Comparison of ENCODE assay signal across 15 cellular contexts in the genomic region with DNA sequence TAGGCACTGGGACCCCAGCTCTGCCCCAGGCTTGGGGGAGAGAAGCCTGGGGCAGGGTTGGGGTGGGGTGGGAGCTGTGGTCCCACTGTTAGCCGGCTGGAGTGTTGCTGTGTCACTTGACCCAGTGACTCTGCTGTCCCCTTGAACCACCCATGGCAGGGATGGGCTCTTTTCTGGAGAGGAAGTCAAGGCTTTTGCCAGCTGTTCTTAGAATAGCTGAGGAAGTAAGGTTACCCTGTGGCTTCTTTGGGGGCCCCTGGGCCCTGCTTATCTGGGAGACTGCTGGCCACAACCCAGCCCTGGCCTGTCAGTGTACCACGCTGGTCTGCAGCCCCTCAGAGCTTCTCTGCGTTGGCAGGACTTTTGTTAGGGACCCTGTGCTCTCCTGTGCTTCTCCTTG. TPM values are rescaled to one million over a fixed set of nuclear protein-coding genes. Genes with fewer than 3 reads are reported as not detected.
DNase-seq lines count a peak whose midpoint lies in the region; TF ChIP-seq lines count a peak whose summit lies in the region.
"Had no signal": no experiment of that assay in that cellular context is flagged by ENCODE, and none has a peak within 500 bp of the region (broad histone marks: within the 10 kb centered on the region; RNA-seq: fewer than 3 reads in every experiment).

No MANE protein-coding gene starts in this region.

- H3K27me3 ChIP-seq in transverse colon = no peaks in the 10 kb centered on the region

- POLR2A ChIA-PET in GM10248 (lab: Yijun Ruan, JAX) = no interaction called here

- H3K4me1 ChIP-seq in transverse colon = peaks cover 0 to 17% (median 0%) of the 10 kb centered on the region in 4 donors

- intact Hi-C loops in transverse colon (cut with DNase I; ENCODE audit: low total_unique reads) = no loop called here

- peaks cover 0 to 27% (median 13%) of the 10 kb centered on the region in 4 donors for H3K36me3 ChIP-seq in transverse colon

- no peak for TF ChIP-seq CTCF in NB4 (IDR thresholded peaks at IDR 0.05; ENCODE audit: low read depth, low read length)
- no peak for TF ChIP-seq CTCF in transverse colon (IDR thresholded peaks at IDR 0.05)
- no peak for TF ChIP-seq CTCF in GM10248 (IDR thresholded peaks at IDR 0.05; ENCODE audit: control extremely low read depth, extremely low read depth, low read depth, missing control alignments)

- peak overlapping the region; percentile 55 for H3K27ac ChIP-seq in caudate nucleus (ENCODE audit: low read depth, low read length)
- H3K27ac ChIP-seq in transverse colon = peak overlapping the region in 2 of 4 donors; percentile 10 to 46
- H3K27ac ChIP-seq: C4-2B had no signal

- DNase-seq in CD1c-positive myeloid dendritic cell (ENCODE audit: extremely low spot score) (peak; percentile 91), NB4 (ENCODE audit: low read depth) (peak; percentile 70), caudate nucleus (lab: John Stamatoyannopoulos, UW) (peak in 2 of 61 donors; percentile 9 to 27), medulla oblongata (ENCODE audit: extremely low spot score) (peak; percentile 68), transverse colon (no peak), DMS53 (lab: John Stamatoyannopoulos, UW) (no peak), GM10248 (ENCODE audit: extremely low spot score) (no peak)
- DNase-seq in stimulated activated CD4-positive, alpha-beta T cell treated with anti-CD3 and anti-CD28 coated beads, Interleukin-1b, Interleukin-23, amount 100 ng/mL, for 48 hours = no peak
- DNase-seq: activated T-cell treated with anti-CD3 and anti-CD28 coated beads, Interleukin-2, amount 50 U/mL, for 1 hour; effector CD4-positive, alpha-beta T cell; foreskin melanocyte; NCI-H1105 treated with DMSO at 0.1 percent for 48 hours; NCI-H510A treated with DMSO at 0.1 percent for 48 hours; retina had no signal

- in situ Hi-C loops in transverse colon (cut with MboI; ENCODE audit: low pct_ligation_motif_present in 1 of 4, low pct_unique_long_range_greater_than_20kb in 1 of 4, low sequenced_read_pairs in 3 of 4) = no loop called here

- CTCF ChIA-PET in GM10248 (lab: Yijun Ruan, JAX) = interaction anchor here (1.2 to 1.5 kb wide), 2 partner anchors 8 to 22 kb away, joined by 3 read pairs; partner anchors contain the start of gene MCOLN1

- H3K4me3 ChIP-seq in NB4 (ENCODE audit: low read depth, low read length) (no peak overlapping the region), transverse colon (no peak overlapping the region)

- WGBS in transverse colon (ENCODE audit: low coverage in 1 of 2), 2 donors = 72 to 83% methylated on average over 2 to 3 of the region's 3 CpGs

- TF ChIP-seq POLR2A in NB4 (IDR thresholded peaks at IDR 0.05; ENCODE audit: extremely low read depth, insufficient read length) (no peak), transverse colon (IDR thresholded peaks at IDR 0.05) (no peak)

- H3K9me3 ChIP-seq in transverse colon = no peaks in the 10 kb centered on the region

- no peak for TF ChIP-seq EP300 in transverse colon (IDR thresholded peaks at IDR 0.05; ENCODE audit: low read depth)

RNA-seq across cellular contexts. Expression of gene PNPLA6, which starts 9.1 kb away (rescaled TPM):
- 100 to 1,000 TPM; 115 to 435 (median 147) TPM for total RNA-seq in transverse colon

RNA-seq across cellular contexts. Expression of gene MCOLN1, which starts 22.2 kb away (rescaled TPM):
- 10 to 100 TPM; 14.7 to 93.1 (median 23.9) TPM for total RNA-seq in transverse colon

RNA-seq across cellular contexts. Expression of gene ZNF358, which starts 28.7 kb away (rescaled TPM):
- 10 to 100 TPM; 50.2 to 72.7 (median 69.1) TPM for total RNA-seq in transverse colon

RNA-seq across cellular contexts. Expression of gene CAMSAP3, which starts 51.0 kb away (rescaled TPM):
- total RNA-seq in transverse colon = 100 to 1,000 TPM in 1 of 4 donors, 10 to 100 TPM in 3; 36.2 to 114 (median 61.6) TPM

RNA-seq across cellular contexts. Expression of gene PEX11G, which starts 55.8 kb away (rescaled TPM):
- 10 to 100 TPM in 1 of 4 donors, 1 to 10 TPM in 3; 2.2 to 14.5 (median 8.9) TPM for total RNA-seq in transverse colon

Comparison
In these comparisons a context has a peak if more than half of its experiments do, and no peak if none do; other contexts are left out.
1. DNase-seq: peak in CD1c-positive myeloid dendritic cell (single experiment), NB4 (single experiment) and medulla oblongata (single experiment); none in transverse colon (single experiment), DMS53 (single experiment), stimulated activated CD4-positive, alpha-beta T cell treated with anti-CD3 and anti-CD28 coated beads, Interleukin-1b, Interleukin-23, amount 100 ng/mL, for 48 hours (single experiment) and GM10248 (single experiment).